28 cellular contexts compared by ENCODE assay signal in the genomic region with DNA sequence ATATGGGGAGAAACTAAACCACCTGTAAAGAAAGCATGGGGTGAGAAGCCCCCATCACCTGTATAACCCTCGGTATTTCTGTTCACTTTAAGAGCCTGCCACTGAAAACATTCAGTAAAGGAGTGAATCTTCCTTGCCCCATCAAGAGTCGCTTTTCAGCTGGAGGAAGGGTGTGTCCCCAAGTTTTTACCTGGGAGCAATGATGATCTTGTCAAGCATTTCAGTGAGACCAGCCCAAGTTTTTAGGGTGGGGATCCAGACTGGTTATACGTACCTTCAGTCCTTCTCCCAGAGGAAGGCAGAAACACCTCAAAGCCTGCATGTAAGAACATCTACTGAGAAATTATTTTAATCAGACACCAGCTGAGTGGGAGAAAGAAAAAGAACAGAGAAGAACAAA. TPM values are rescaled to one million over a fixed set of nuclear protein-coding genes. Genes with fewer than 3 reads are reported as not detected.
"Had no signal": no experiment of that assay in that cellular context is flagged by ENCODE, and none has a peak within 500 bp of the region (broad histone marks: within the 10 kb centered on the region; RNA-seq: fewer than 3 reads in every experiment).

A gene (plus strand): TSS at position 301 of the 400 bp plus-strand sequence. CDS start 141 bp downstream, outside the sequence.

- DNase-seq: activated CD4-positive, alpha-beta T cell treated with anti-CD3 and anti-CD28 coated beads for 4 hours; activated CD8-positive, alpha-beta memory T cell treated with anti-CD3 and anti-CD28 coated beads, Interleukin-2, amount 50 U/mL, for 4 hours; activated CD8-positive, alpha-beta T cell treated with anti-CD3 and anti-CD28 coated beads for 36 hours; activated gamma-delta T cell treated with Interleukin-2 at 50 U/mL for 16 hours; activated naive CD4-positive, alpha-beta T cell treated with anti-CD3 and anti-CD28 coated beads, Interleukin-2, amount 10 ng/mL, durations not matched to agents 7 days and 5 days; activated naive CD8-positive, alpha-beta T cell treated with anti-CD3 and anti-CD28 coated beads, Interleukin-2, amount 10 ng/mL, durations not matched to agents 7 days and 5 days; activated T-cell treated with anti-CD3 and anti-CD28 coated beads, Interleukin-2, amount 50 U/mL, for 72 hours; adrenal gland; anterior cingulate cortex; Kasumi-1; NCI-H1092 treated with DMSO at 0.1 percent for 48 hours; NCI-H1417 treated with DMSO at 0.1 percent for 48 hours; NCI-H1694; NCI-H2029; NCI-H2107; NCI-H2171 treated with DMSO at 0.1 percent for 48 hours; NCI-H226; NCI-H526; NCI-H82; PC-3; SHP77; SW 1271 had no signal

- H3K9me3 ChIP-seq: SJSA1 had no signal

- H3K4me3 ChIP-seq: adrenal gland, K562, SJSA1 had no signal

- H3K36me3 ChIP-seq: adrenal gland, SJSA1 had no signal

- H3K27ac ChIP-seq: adrenal gland, SJSA1 had no signal

- ATAC-seq: activated CD4-positive, CD25-positive, alpha-beta regulatory T cell treated with anti-CD3 and anti-CD28 coated beads, Interleukin-2, amount 50 U/mL, for 24 hours; activated CD8-positive, alpha-beta T cell treated with anti-CD3 and anti-CD28 coated beads for 36 hours; activated T-cell treated with anti-CD3 and anti-CD28 coated beads, Interleukin-2, amount 50 U/mL, for 72 hours; K562; PC-3; SK-N-SH treated with all-trans-retinoic acid at 6 μM for 48 hours had no signal

- H3K4me1 ChIP-seq: adrenal gland, SJSA1 had no signal

- H3K27me3 ChIP-seq: adrenal gland, SJSA1 had no signal

RNA-seq across cellular contexts. Expression of the gene that starts here (rescaled TPM):
- total RNA-seq: activated CD8-positive, alpha-beta T cell treated with anti-CD3 and anti-CD28 coated beads for 36 hours; activated naive CD8-positive, alpha-beta T cell treated with anti-CD3 and anti-CD28 coated beads, Interleukin-2, amount 10 ng/mL, durations not matched to agents 7 days and 5 days; activated T-cell treated with anti-CD3 and anti-CD28 coated beads, Interleukin-2, amount 50 U/mL, for 72 hours; activated T-helper 2 cell treated with anti-CD3 and anti-CD28 coated beads, Interferon-gamma antibody, Interleukin-2, Interleukin-4, amounts not matched to agents 10 μg/mL and 5 μg/mL and 100 μg/mL, durations not matched to agents 14 hours and 24 hours and 36 hours; adrenal gland; M059J; PC-3; SJSA1 had no signal
